ENCODE assay signal across 13 cellular contexts in genomic region chr6:41966961-41967311, GRCh38. TPM values are rescaled to one million over a fixed set of nuclear protein-coding genes. Genes with fewer than 3 reads are reported as not detected.
A peak's percentile ranks its signal among the peaks of the same experiment; 100 is the strongest.
DNase-seq lines count a peak whose midpoint lies in the region; ATAC-seq, FAIRE-seq and TF ChIP-seq lines count a peak whose summit lies in the region.
"Had no signal": no experiment of that assay in that cellular context is flagged by ENCODE, and none has a peak within 500 bp of the region (broad histone marks: within the 10 kb centered on the region; RNA-seq: fewer than 3 reads in every experiment).

No MANE protein-coding gene starts in this region.

- H3K4me1 Mint-ChIP-seq in MCF 10A (ENCODE audit: insufficient read depth, unreplicated experiment): peaks cover 24% of the 10 kb centered on the region
- peaks cover 47% of the 10 kb centered on the region for H3K4me1 Mint-ChIP-seq in T-helper 17 cell

- intact Hi-C loops in MCF 10A (cut with micrococcal nuclease) (no loop called here), breast epithelium (cut with DNase I; ENCODE audit: low total_unique reads) (no loop called here)

- no peak for ATAC-seq in T-helper 17 cell
- no peak for ATAC-seq in HG03520 (IDR thresholded peaks at IDR 0.05; ENCODE audit: unreplicated experiment)

- H3K4me1 ChIP-seq in breast epithelium: no peaks in the 10 kb centered on the region

- TF ChIP-seq CTCF in MCF 10A (IDR thresholded peaks at IDR 0.05; ENCODE audit: unreplicated experiment) (no peak), breast epithelium (IDR thresholded peaks at IDR 0.05) (no peak), coronary artery (IDR thresholded peaks at IDR 0.05) (no peak)

- no peak overlapping the region for H3K4me3 ChIP-seq in breast epithelium
- no peak overlapping the region for H3K4me3 ChIP-seq in coronary artery
- H3K4me3 ChIP-seq: thoracic aorta had no signal

- POLR2A ChIA-PET in MCF 10A (lab: Yijun Ruan, JAX): interaction anchor here (0.7 to 2.4 kb wide), 4 partner anchors 25 to 79 kb away, joined by 3 to 11 read pairs (median 6); partner anchors contain the start of gene CCND3

- no TSS peak for BruUV-seq in MCF 10A (replicated peaks; lab: Mats Ljungman, UMichigan)

- peaks cover 27% of the 10 kb centered on the region for H3K36me3 Mint-ChIP-seq in MCF 10A (ENCODE audit: insufficient read depth, unreplicated experiment)
- peaks cover 9% of the 10 kb centered on the region for H3K36me3 Mint-ChIP-seq in T-helper 17 cell (ENCODE audit: low read depth)

- H3K27ac ChIP-seq in breast epithelium (no peak overlapping the region), coronary artery (no peak overlapping the region)
- H3K27ac ChIP-seq: thoracic aorta had no signal

- no peaks in the 10 kb centered on the region for H3K9me3 Mint-ChIP-seq in MCF 10A (ENCODE audit: unreplicated experiment)

- no peaks in the 10 kb centered on the region for H3K36me3 ChIP-seq in breast epithelium
- H3K36me3 ChIP-seq: thoracic aorta had no signal

- DNase-seq in MCF 10A (ENCODE audit: unreplicated experiment) (peak; percentile 84), breast epithelium (ENCODE audit: low spot score in 2 of 2) (no peak), T-helper 17 cell (no peak), iPS DF 19.7 (ENCODE audit: low read depth, low spot score) (peak; percentile 57), urothelium cell line (ENCODE audit: low spot score) (peak; percentile 87), coronary artery (ENCODE audit: low spot score) (no peak), RKO (ENCODE audit: low spot score) (no peak)
- DNase-seq: glutamatergic neuron, NCI-H82 had no signal

- H3K9me3 ChIP-seq in breast epithelium: no peaks in the 10 kb centered on the region
- H3K9me3 ChIP-seq in T-helper 17 cell (ENCODE audit: control insufficient read depth, low read length, poor library complexity, severe bottlenecking): no peaks in the 10 kb centered on the region
- H3K9me3 ChIP-seq: Caco-2, thoracic aorta had no signal

- H3K27me3 Mint-ChIP-seq in MCF 10A (ENCODE audit: insufficient read depth, unreplicated experiment) (no peaks in the 10 kb centered on the region), T-helper 17 cell (no peaks in the 10 kb centered on the region)

- TF ChIP-seq POLR2A in breast epithelium (IDR thresholded peaks at IDR 0.05): no peak

- peak overlapping the region; percentile 22 for H3K27ac Mint-ChIP-seq in MCF 10A (ENCODE audit: low read depth, unreplicated experiment)
- peak overlapping the region; percentile 60 for H3K27ac Mint-ChIP-seq in T-helper 17 cell

- H3K4me3 Mint-ChIP-seq in MCF 10A (ENCODE audit: unreplicated experiment): no peak overlapping the region
- no peak overlapping the region for H3K4me3 Mint-ChIP-seq in T-helper 17 cell

- FAIRE-seq in urothelium cell line (lab: Jason Lieb, UNC): no peak
- FAIRE-seq: small intestine had no signal

- H3K27me3 ChIP-seq in breast epithelium: no peaks in the 10 kb centered on the region

- CTCF ChIA-PET in MCF 10A (lab: Yijun Ruan, JAX): interaction anchor here (1.0 to 1.7 kb wide), 2 partner anchors 28 to 30 kb away, joined by 3 to 6 read pairs; no protein-coding TSS in a partner anchor

RNA-seq across cellular contexts. Expression of gene CCND3, which starts 25.3 kb away (rescaled TPM):
- 52.5 and 75.8 TPM in 2 replicates for total RNA-seq in MCF 10A (2022)
- total RNA-seq in breast epithelium: 100 to 1,000 TPM; 115 to 297 (median 148) TPM
- total RNA-seq in T-helper 17 cell: 100 to 1,000 TPM; 247 to 250 TPM

RNA-seq across cellular contexts. Expression of gene BYSL, which starts 45.6 kb away (rescaled TPM):
- total RNA-seq in MCF 10A (2022): 45.0 and 58.0 TPM in 2 replicates
- 1 to 10 TPM; 7.7 to 8.8 (median 8.6) TPM for total RNA-seq in breast epithelium
- total RNA-seq in T-helper 17 cell: 1 to 10 TPM; 2.8 to 3.8 TPM

RNA-seq across cellular contexts. Expression of gene MED20, which starts 46.0 kb away (rescaled TPM):
- total RNA-seq in MCF 10A (2022) (27.6 and 29.2 TPM in 2 replicates), breast epithelium (10 to 100 TPM in 1 of 3 donors, 1 to 10 TPM in 2; 9.8 to 16.5 (median 9.8) TPM), T-helper 17 cell (1 to 10 TPM; 3.6 to 3.9 TPM)

Comparison
In these comparisons a context has a peak if more than half of its experiments do, and no peak if none do; other contexts are left out.
1. DNase-seq: peak in MCF 10A (single experiment), iPS DF 19.7 (single experiment) and urothelium cell line (single experiment); none in breast epithelium (0 of 2), T-helper 17 cell (0 of 3), coronary artery (single experiment) and RKO (single experiment).